8 cellular contexts compared by ENCODE assay signal in genomic region chr2:45649457-45649854, GRCh38. TPM values are rescaled to one million over a fixed set of nuclear protein-coding genes. Genes with fewer than 3 reads are reported as not detected.
DNase-seq lines count a peak whose midpoint lies in the region; ATAC-seq and TF ChIP-seq lines count a peak whose summit lies in the region.

No MANE protein-coding gene starts in this region.

- peak overlapping the region; percentile 75 for H3K27ac ChIP-seq in cingulate gyrus (ENCODE audit: low read depth, low read length)
- H3K27ac ChIP-seq in mucosa of rectum (ENCODE audit: low read depth in 2 of 2, low read length in 2 of 2): peak overlapping the region; percentile 97

- H3K4me3 ChIP-seq in Caco-2 (ENCODE audit: low read depth, low read length) (peak overlapping the region; percentile 70), mucosa of rectum (ENCODE audit: low read length in 2 of 2) (peak overlapping the region; percentile 79 to 88)

- no peak overlapping the region for H3K27ac Mint-ChIP-seq in Caco-2 (ENCODE audit: unreplicated experiment)

- H3K4me1 ChIP-seq in Caco-2: peaks cover 5% of the 10 kb centered on the region; the same call in 1 of the 2 replicates
- H3K4me1 ChIP-seq in mucosa of rectum (ENCODE audit: control insufficient read depth in 2 of 2, insufficient read depth in 2 of 2, low read length in 2 of 2): peaks cover 17% of the 10 kb centered on the region in 2 donors

- DNase-seq in Caco-2 (peak in 1 of 2 experiments; percentile 11), NCI-H2227 (lab: John Stamatoyannopoulos, UW; ENCODE audit: unreplicated experiment) (peak; percentile 21)
- no peak for DNase-seq in activated CD4-positive, alpha-beta T cell treated with anti-CD3 and anti-CD28 coated beads for 48 hours

- H3K4me1 Mint-ChIP-seq in Caco-2 (ENCODE audit: low read depth, unreplicated experiment): peaks cover 14% of the 10 kb centered on the region

- intact Hi-C loops in Caco-2 (cut with micrococcal nuclease; ENCODE audit: unreplicated experiment): loop anchor here (2.0 kb wide), 1 partner anchor 223 kb away; no protein-coding TSS in a partner anchor

- H3K9ac ChIP-seq in mucosa of rectum (ENCODE audit: low read depth in 1 of 2, low read length in 2 of 2): peak overlapping the region; percentile 92 to 94

- POLR2A ChIA-PET in Caco-2 (lab: Charles Lee): interaction anchor here (0.9 kb wide), 1 partner anchor 38 kb away, joined by 4 read pairs; the partner anchor contains the start of gene SRBD1

- BruUV-seq in Caco-2 (replicated peaks; lab: Mats Ljungman, UMichigan): TSS peak; percentile 51

- no peaks in the 10 kb centered on the region for H3K9me3 Mint-ChIP-seq in Caco-2 (ENCODE audit: unreplicated experiment)

- H3K36me3 ChIP-seq in Caco-2 (ENCODE audit: control insufficient read depth, insufficient read depth, low read length): no peaks in the 10 kb centered on the region
- no peaks in the 10 kb centered on the region for H3K36me3 ChIP-seq in mucosa of rectum (ENCODE audit: control insufficient read depth in 2 of 2, insufficient read depth in 2 of 2, low read length in 2 of 2)

- H3K27me3 Mint-ChIP-seq in Caco-2 (ENCODE audit: insufficient read depth, unreplicated experiment): peaks cover 13% of the 10 kb centered on the region

- peak overlapping the region; percentile 91 for H3K4me3 Mint-ChIP-seq in Caco-2 (ENCODE audit: unreplicated experiment)

- H3K36me3 Mint-ChIP-seq in Caco-2 (ENCODE audit: insufficient read depth, unreplicated experiment): peaks cover 14% of the 10 kb centered on the region

- H3K27me3 ChIP-seq in Caco-2 (replicated peaks; ENCODE audit: control insufficient read depth, insufficient read depth, low read length) (no peaks in the 10 kb centered on the region), mucosa of rectum (ENCODE audit: control insufficient read depth in 2 of 2, insufficient read depth in 2 of 2, low read length in 2 of 2) (no peaks in the 10 kb centered on the region)

- CTCF ChIA-PET in Caco-2 (lab: Charles Lee): interaction anchor here (0.5 to 1.5 kb wide), 11 partner anchors 10 to 435 kb away, joined by 3 to 8 read pairs (median 5); no protein-coding TSS in a partner anchor

- H3K9me3 ChIP-seq in Caco-2 (no peaks in the 10 kb centered on the region), mucosa of rectum (ENCODE audit: control insufficient read depth in 2 of 2, low read length in 2 of 2) (no peaks in the 10 kb centered on the region)

- TF ChIP-seq CTCF in Caco-2 (IDR thresholded peaks at IDR 0.05; ENCODE audit: insufficient read depth in 1 of 2, low read depth in 1 of 2, low read length in 1 of 2, severe bottlenecking in 1 of 2, unreplicated experiment in 1 of 2): no peak

- ATAC-seq in GM18909 (IDR thresholded peaks at IDR 0.05; ENCODE audit: poor library complexity, unreplicated experiment): no peak
- ATAC-seq in GM21529 (IDR thresholded peaks at IDR 0.05; ENCODE audit: unreplicated experiment): no peak
- ATAC-seq in HG02981 (IDR thresholded peaks at IDR 0.05; ENCODE audit: unreplicated experiment): no peak

RNA-seq across cellular contexts. Expression of gene PRKCE, which starts 2.0 kb away (rescaled TPM):
- total RNA-seq in Caco-2 (2022): 3.6 and 4.4 TPM in 2 replicates

RNA-seq across cellular contexts. Expression of gene SRBD1, which starts 38.4 kb away (rescaled TPM):
- total RNA-seq in Caco-2 (2022): 15.8 and 16.6 TPM in 2 replicates
